23 cellular contexts compared by ENCODE assay signal in the genomic region with DNA sequence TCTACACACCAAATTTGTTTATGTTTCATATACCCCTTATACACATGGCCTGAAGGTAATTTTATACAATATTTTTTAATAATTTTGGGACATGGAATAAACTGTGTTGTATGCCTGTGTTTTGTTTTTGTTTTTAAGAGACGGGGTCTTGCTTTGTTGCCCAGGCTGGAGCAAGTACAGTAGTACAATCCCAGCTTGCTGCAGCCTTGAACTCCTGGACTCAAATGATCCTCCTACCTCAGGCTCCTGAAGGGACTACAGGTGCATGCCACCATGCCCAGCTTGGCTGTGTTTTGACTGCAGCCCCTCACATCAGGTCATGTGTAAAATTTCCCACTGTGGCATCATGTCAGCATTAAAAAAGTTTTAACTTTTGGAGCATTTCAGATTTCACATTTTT.
"Had no signal": no experiment of that assay in that cellular context is flagged by ENCODE, and none has a peak within 500 bp of the region (broad histone marks: within the 10 kb centered on the region; RNA-seq: fewer than 3 reads in every experiment).

No MANE protein-coding gene starts in this region.

- H3K9me3 ChIP-seq: MG63, SJSA1 had no signal

- H3K27ac ChIP-seq: SJSA1, SK-N-MC had no signal

- H3K36me3 ChIP-seq: MG63 had no signal

- H3K4me3 ChIP-seq: MG63, SJSA1, SK-N-MC had no signal

- H3K27me3 ChIP-seq: MG63, SJSA1 had no signal

- DNase-seq: IMR-90, Karpas-422, KG1, MG63, NCI-H1092, NCI-H1105 treated with DMSO at 0.1 percent for 48 hours, NCI-H1417 treated with DMSO at 0.1 percent for 48 hours, NCI-H146, NCI-H1694 treated with DMSO at 0.1 percent for 48 hours, NCI-H2029, NCI-H2081 treated with DMSO at 0.1 percent for 48 hours, NCI-H2171, NCI-H226, NCI-H446, NCI-H510A, NCI-H524 treated with DMSO at 0.1 percent for 48 hours, NCI-H69, NCI-H774, Right ventricle myocardium superior, RPMI8226, SIG-M5 had no signal
